ENCODE assay signal across 8 cellular contexts in the genomic region with DNA sequence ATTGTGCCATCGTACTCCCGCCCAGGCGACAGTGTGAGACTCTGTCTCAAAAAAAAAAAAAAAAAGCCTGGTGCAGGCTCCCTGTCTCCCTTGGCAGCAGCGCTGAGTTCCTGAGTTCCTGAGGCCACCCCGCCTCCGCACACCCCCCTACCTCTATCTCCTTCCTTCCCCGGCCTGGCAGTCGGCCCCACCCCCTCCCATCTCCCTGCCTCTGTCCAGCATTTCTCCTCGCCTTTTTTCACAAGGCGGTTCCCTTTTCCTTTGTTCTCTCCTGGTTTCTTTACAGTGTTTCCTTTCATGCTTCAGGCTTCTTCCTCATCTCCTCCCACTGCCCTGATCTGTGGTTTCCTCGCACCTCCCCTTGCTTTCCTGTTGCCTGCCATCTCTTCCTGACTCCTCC. TPM values are rescaled to one million over a fixed set of nuclear protein-coding genes. Genes with fewer than 3 reads are reported as not detected.
DNase-seq lines count a peak whose midpoint lies in the region; ATAC-seq and TF ChIP-seq lines count a peak whose summit lies in the region.

No MANE protein-coding gene starts in this region.

- H3K36me3 Mint-ChIP-seq in activated CD8-positive, alpha-beta T cell treated with anti-CD3 and anti-CD28 coated beads, Interleukin-2, amount 10 ng/mL, durations not matched to agents 7 days and 5 days (ENCODE audit: low read depth) = no peaks in the 10 kb centered on the region

- peak overlapping the region; percentile 76 for H3K27ac Mint-ChIP-seq in activated CD8-positive, alpha-beta T cell treated with anti-CD3 and anti-CD28 coated beads, Interleukin-2, amount 10 ng/mL, durations not matched to agents 7 days and 5 days

- peak; percentile 7 for ATAC-seq in activated CD8-positive, alpha-beta T cell treated with anti-CD3 and anti-CD28 coated beads, Interleukin-2, amount 10 ng/mL, durations not matched to agents 7 days and 5 days

- peak overlapping the region; percentile 15 for H3K4me3 Mint-ChIP-seq in activated CD8-positive, alpha-beta T cell treated with anti-CD3 and anti-CD28 coated beads, Interleukin-2, amount 10 ng/mL, durations not matched to agents 7 days and 5 days

- no peak for TF ChIP-seq CTCF in BE2C (IDR thresholded peaks at IDR 0.05; ENCODE audit: low read depth, low read length)

- peaks cover 33% of the 10 kb centered on the region for H3K4me1 ChIP-seq in BE2C

- H3K4me3 ChIP-seq in BE2C (ENCODE audit: low read depth, low read length) = no peak overlapping the region

- no peaks in the 10 kb centered on the region for H3K36me3 ChIP-seq in BE2C

- CTCF ChIA-PET in activated CD8-positive, alpha-beta T cell treated with anti-CD3 and anti-CD28 coated beads, Interleukin-2, amount 10 ng/mL, durations not matched to agents 7 days and 5 days (lab: Charles Lee) = interaction anchor here (1.1 to 1.6 kb wide), 3 partner anchors 7 to 108 kb away, joined by 3 to 10 read pairs (median 4); partner anchors contain the start of gene RIIAD1

- H3K9me3 Mint-ChIP-seq in activated CD8-positive, alpha-beta T cell treated with anti-CD3 and anti-CD28 coated beads, Interleukin-2, amount 10 ng/mL, durations not matched to agents 7 days and 5 days (ENCODE audit: insufficient read depth) = no peaks in the 10 kb centered on the region

- POLR2A ChIA-PET in activated CD8-positive, alpha-beta T cell treated with anti-CD3 and anti-CD28 coated beads, Interleukin-2, amount 10 ng/mL, durations not matched to agents 7 days and 5 days (lab: Charles Lee) = interaction anchor here (0.7 to 4.0 kb wide), 2 partner anchors 10 to 116 kb away, joined by 3 to 17 read pairs; partner anchors contain the start of gene C2CD4D

- peaks cover 66% of the 10 kb centered on the region for H3K4me1 Mint-ChIP-seq in activated CD8-positive, alpha-beta T cell treated with anti-CD3 and anti-CD28 coated beads, Interleukin-2, amount 10 ng/mL, durations not matched to agents 7 days and 5 days (ENCODE audit: low read depth)

- DNase-seq in BE2C (peak; percentile 68), HPDE6-E6E7 (ENCODE audit: extremely low spot score) (peak; percentile 51), iPS-NIHi7 (ENCODE audit: extremely low spot score) (peak; percentile 92), NCI-H2171 treated with DMSO at 0.1 percent for 48 hours (lab: John Stamatoyannopoulos, UW) (no peak), NCI-H748 (lab: John Stamatoyannopoulos, UW; ENCODE audit: unreplicated experiment) (no peak), globus pallidus (ENCODE audit: low spot score) (no peak), HuH-7.5 (ENCODE audit: low spot score) (no peak)
- no peak for DNase-seq in activated CD8-positive, alpha-beta T cell treated with anti-CD3 and anti-CD28 coated beads, Interleukin-2, amount 10 ng/mL, durations not matched to agents 7 days and 5 days

- H3K27me3 Mint-ChIP-seq in activated CD8-positive, alpha-beta T cell treated with anti-CD3 and anti-CD28 coated beads, Interleukin-2, amount 10 ng/mL, durations not matched to agents 7 days and 5 days (ENCODE audit: low read depth) = peaks cover 2% of the 10 kb centered on the region

- H3K9me3 ChIP-seq in BE2C = no peaks in the 10 kb centered on the region

- no peaks in the 10 kb centered on the region for H3K27me3 ChIP-seq in BE2C

RNA-seq across cellular contexts. Expression of gene RORC, which starts 2.7 kb away (rescaled TPM):
- polyA plus RNA-seq in BE2C (2012; ENCODE audit: insufficient read depth, insufficient read length, low read depth) = 2.6 TPM
- 1 to 10 TPM; 2.4 to 2.7 TPM for total RNA-seq in activated CD8-positive, alpha-beta T cell treated with anti-CD3 and anti-CD28 coated beads, Interleukin-2, amount 10 ng/mL, durations not matched to agents 7 days and 5 days

RNA-seq across cellular contexts. Expression of gene C2CD4D, which starts 10.7 kb away (rescaled TPM):
- not detected for polyA plus RNA-seq in BE2C (2012; ENCODE audit: insufficient read depth, insufficient read length, low read depth)
- total RNA-seq in activated CD8-positive, alpha-beta T cell treated with anti-CD3 and anti-CD28 coated beads, Interleukin-2, amount 10 ng/mL, durations not matched to agents 7 days and 5 days = under 1 TPM; 0.23 to 0.26 TPM

RNA-seq across cellular contexts. Expression of gene LINGO4, which starts 23.7 kb away (rescaled TPM):
- 19.3 TPM for polyA plus RNA-seq in BE2C (2012; ENCODE audit: insufficient read depth, insufficient read length, low read depth)
- under 1 TPM; 0.16 to 0.32 TPM for total RNA-seq in activated CD8-positive, alpha-beta T cell treated with anti-CD3 and anti-CD28 coated beads, Interleukin-2, amount 10 ng/mL, durations not matched to agents 7 days and 5 days

RNA-seq across cellular contexts. Expression of gene THEM5, which starts 24.6 kb away (rescaled TPM):
- polyA plus RNA-seq in BE2C (2012; ENCODE audit: insufficient read depth, insufficient read length, low read depth) = not detected
- total RNA-seq in activated CD8-positive, alpha-beta T cell treated with anti-CD3 and anti-CD28 coated beads, Interleukin-2, amount 10 ng/mL, durations not matched to agents 7 days and 5 days = not detected

RNA-seq across cellular contexts. Expression of gene TDRKH, which starts 38.6 kb away (rescaled TPM):
- 34.2 TPM for polyA plus RNA-seq in BE2C (2012; ENCODE audit: insufficient read depth, insufficient read length, low read depth)
- 10 to 100 TPM; 14.6 to 16.4 TPM for total RNA-seq in activated CD8-positive, alpha-beta T cell treated with anti-CD3 and anti-CD28 coated beads, Interleukin-2, amount 10 ng/mL, durations not matched to agents 7 days and 5 days

Comparison
In these comparisons a context has a peak if more than half of its experiments do, and no peak if none do; other contexts are left out.
1. DNase-seq: peak in BE2C (single experiment), HPDE6-E6E7 (single experiment) and iPS-NIHi7 (single experiment); none in activated CD8-positive, alpha-beta T cell treated with anti-CD3 and anti-CD28 coated beads, Interleukin-2, amount 10 ng/mL, durations not matched to agents 7 days and 5 days (single experiment), NCI-H2171 treated with DMSO at 0.1 percent for 48 hours (single experiment), NCI-H748 (single experiment), globus pallidus (single experiment) and HuH-7.5 (single experiment).